Comparison of ENCODE assay signal across 8 cellular contexts in the genomic region with DNA sequence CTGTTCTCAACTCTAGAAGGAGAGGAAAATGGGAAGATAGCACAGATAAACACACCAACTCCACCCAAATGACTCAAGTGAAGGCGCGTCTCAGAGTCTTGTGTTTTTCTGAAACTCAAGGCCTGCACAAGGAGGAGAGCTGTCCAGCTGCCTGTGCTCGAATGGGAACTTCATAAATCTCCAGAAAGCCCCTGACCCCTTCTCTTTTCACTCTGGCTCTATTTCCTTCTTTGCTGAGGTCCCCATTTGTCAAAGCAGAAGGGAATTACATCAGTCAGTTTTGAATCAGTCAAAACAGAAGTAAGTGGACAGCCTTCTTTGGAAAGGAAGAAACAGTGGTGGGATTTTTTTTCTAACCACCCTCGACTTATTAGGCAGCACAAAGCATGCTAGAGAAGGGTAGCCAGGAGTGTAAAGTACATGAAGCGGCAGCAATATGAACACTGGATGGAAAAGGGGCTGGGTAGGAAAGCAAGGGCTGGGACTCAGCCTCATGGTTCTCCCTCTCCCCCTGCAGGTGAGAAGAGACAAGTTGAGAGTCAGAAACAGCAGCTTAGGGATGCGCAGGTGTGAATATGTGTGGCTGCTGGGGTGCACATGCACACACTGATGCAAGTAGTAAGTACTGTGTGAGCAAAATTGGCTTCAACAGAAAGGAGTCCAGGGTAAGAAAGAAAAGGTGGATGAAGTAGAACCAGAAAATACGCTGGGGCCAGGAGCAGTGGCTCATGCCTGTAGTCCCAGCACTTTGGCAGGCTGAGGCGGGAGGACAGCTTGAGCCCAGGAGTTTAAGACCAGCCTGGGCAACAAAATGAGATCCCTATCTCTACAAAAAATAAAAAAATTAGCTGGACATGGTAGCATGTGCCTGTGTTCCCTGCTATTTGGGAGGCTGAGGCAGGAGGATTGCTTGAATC. TPM values are rescaled to one million over a fixed set of nuclear protein-coding genes. Genes with fewer than 3 reads are reported as not detected.
DNase-seq lines count a peak whose midpoint lies in the region; ATAC-seq lines count a peak whose summit lies in the region.

No MANE protein-coding gene starts in this region.

- peak overlapping the region; percentile 41 for H3K27ac Mint-ChIP-seq in activated T-helper 1 cell treated with anti-CD3 and anti-CD28 coated beads, Interleukin-12 subunit alpha, Interleukin-12 subunit beta, Interleukin-2, Interleukin-4 antibody, amounts not matched to agents 30 ng/mL and 10 ng/mL and 1 ng/mL, durations not matched to agents 14 hours and 24 hours and 36 hours

- 51% methylated on average over 8 of the region's 8 CpGs for WGBS in mesenchymal stem cell

- H3K4me3 Mint-ChIP-seq in activated T-helper 1 cell treated with anti-CD3 and anti-CD28 coated beads, Interleukin-12 subunit alpha, Interleukin-12 subunit beta, Interleukin-2, Interleukin-4 antibody, amounts not matched to agents 30 ng/mL and 10 ng/mL and 1 ng/mL, durations not matched to agents 14 hours and 24 hours and 36 hours, result no peak overlapping the region
- no peak overlapping the region for H3K4me3 Mint-ChIP-seq in activated T-cell treated with anti-CD3 and anti-CD28 coated beads, Interleukin-2, amount 50 U/mL, for 4 hours

- H3K4ac ChIP-seq in mesenchymal stem cell (ENCODE audit: low read depth in 1 of 2, low read length in 2 of 2), result no peak overlapping the region

- no peak overlapping the region for H2AK5ac ChIP-seq in mesenchymal stem cell (ENCODE audit: low read length, severe bottlenecking)

- H3K9ac ChIP-seq in mesenchymal stem cell (ENCODE audit: low read length), result peak overlapping the region; percentile 50

- H3K4me1 Mint-ChIP-seq in activated T-helper 1 cell treated with anti-CD3 and anti-CD28 coated beads, Interleukin-12 subunit alpha, Interleukin-12 subunit beta, Interleukin-2, Interleukin-4 antibody, amounts not matched to agents 30 ng/mL and 10 ng/mL and 1 ng/mL, durations not matched to agents 14 hours and 24 hours and 36 hours (ENCODE audit: low read depth), result peaks cover 8% of the 10 kb centered on the region
- no peaks in the 10 kb centered on the region for H3K4me1 Mint-ChIP-seq in activated T-cell treated with anti-CD3 and anti-CD28 coated beads, Interleukin-2, amount 50 U/mL, for 4 hours (ENCODE audit: low read depth)

- no peak overlapping the region for H3K14ac ChIP-seq in mesenchymal stem cell (ENCODE audit: low read length in 2 of 2)

- H4K91ac ChIP-seq in mesenchymal stem cell (ENCODE audit: low read length), result no peak overlapping the region

- no peak overlapping the region for H3K18ac ChIP-seq in mesenchymal stem cell (ENCODE audit: low read depth in 1 of 2, low read length in 2 of 2)

- H2BK5ac ChIP-seq in mesenchymal stem cell (ENCODE audit: low read depth, low read length, poor library complexity, severe bottlenecking), result no peak overlapping the region

- peaks cover 7 to 33% of the 10 kb centered on the region in 2 experiments for H3K27me3 ChIP-seq in mesenchymal stem cell (ENCODE audit: control insufficient read depth in 1 of 2, insufficient read depth in 1 of 2, low read length in 2 of 2)

- H3K9me3 Mint-ChIP-seq in activated T-helper 1 cell treated with anti-CD3 and anti-CD28 coated beads, Interleukin-12 subunit alpha, Interleukin-12 subunit beta, Interleukin-2, Interleukin-4 antibody, amounts not matched to agents 30 ng/mL and 10 ng/mL and 1 ng/mL, durations not matched to agents 14 hours and 24 hours and 36 hours, result no peaks in the 10 kb centered on the region
- no peaks in the 10 kb centered on the region for H3K9me3 Mint-ChIP-seq in activated T-cell treated with anti-CD3 and anti-CD28 coated beads, Interleukin-2, amount 50 U/mL, for 4 hours

- no peak overlapping the region for H3K27ac ChIP-seq in mesenchymal stem cell (ENCODE audit: low read length, poor library complexity, severe bottlenecking)

- H3K23ac ChIP-seq in mesenchymal stem cell (ENCODE audit: low read length in 2 of 2), result no peak overlapping the region

- no peaks in the 10 kb centered on the region for H3K4me1 ChIP-seq in mesenchymal stem cell (ENCODE audit: control insufficient read depth, insufficient read depth, low read depth, low read length)

- no peaks in the 10 kb centered on the region for H3K79me1 ChIP-seq in mesenchymal stem cell (replicated peaks; ENCODE audit: low read length, poor library complexity, severe bottlenecking)

- H3K9me3 ChIP-seq in mesenchymal stem cell (ENCODE audit: control insufficient read depth, low read length), result no peaks in the 10 kb centered on the region

- H3K36me3 ChIP-seq in mesenchymal stem cell (ENCODE audit: control insufficient read depth in 1 of 2, insufficient read depth in 2 of 2, low read depth in 1 of 2, low read length in 2 of 2), result no peaks in the 10 kb centered on the region

- H3K36me3 Mint-ChIP-seq in activated T-helper 1 cell treated with anti-CD3 and anti-CD28 coated beads, Interleukin-12 subunit alpha, Interleukin-12 subunit beta, Interleukin-2, Interleukin-4 antibody, amounts not matched to agents 30 ng/mL and 10 ng/mL and 1 ng/mL, durations not matched to agents 14 hours and 24 hours and 36 hours (ENCODE audit: low read depth), result no peaks in the 10 kb centered on the region
- no peaks in the 10 kb centered on the region for H3K36me3 Mint-ChIP-seq in activated T-cell treated with anti-CD3 and anti-CD28 coated beads, Interleukin-2, amount 50 U/mL, for 4 hours (ENCODE audit: insufficient read depth)

- H2BK12ac ChIP-seq in mesenchymal stem cell (ENCODE audit: low read length in 2 of 2), result no peak overlapping the region

- no peak overlapping the region for H2BK120ac ChIP-seq in mesenchymal stem cell (ENCODE audit: low read depth, low read length)

- H3K27me3 Mint-ChIP-seq in activated T-helper 1 cell treated with anti-CD3 and anti-CD28 coated beads, Interleukin-12 subunit alpha, Interleukin-12 subunit beta, Interleukin-2, Interleukin-4 antibody, amounts not matched to agents 30 ng/mL and 10 ng/mL and 1 ng/mL, durations not matched to agents 14 hours and 24 hours and 36 hours (ENCODE audit: insufficient read depth), result peaks cover 6% of the 10 kb centered on the region
- peaks cover 17% of the 10 kb centered on the region for H3K27me3 Mint-ChIP-seq in activated T-cell treated with anti-CD3 and anti-CD28 coated beads, Interleukin-2, amount 50 U/mL, for 4 hours (ENCODE audit: low read depth)

- H2AFZ ChIP-seq in mesenchymal stem cell (ENCODE audit: low read depth, low read length), result no peak overlapping the region

- peak; percentile 47 for DNase-seq in cardiac septum (ENCODE audit: low spot score)
- DNase-seq in Right ventricle myocardium superior, result no peak
- DNase-seq in Kasumi-1 (lab: John Stamatoyannopoulos, UW), result peak; percentile 3 to 13
- no peak for DNase-seq in activated T-helper 1 cell treated with anti-CD3 and anti-CD28 coated beads, Interleukin-12 subunit alpha, Interleukin-12 subunit beta, Interleukin-2, Interleukin-4 antibody, amounts not matched to agents 30 ng/mL and 10 ng/mL and 1 ng/mL, durations not matched to agents 14 hours and 24 hours and 36 hours (ENCODE audit: low spot score)
- DNase-seq in mesenchymal stem cell, result peak; percentile 67
- no peak for DNase-seq in putamen (ENCODE audit: low spot score)
- DNase-seq in mucosa of gallbladder (ENCODE audit: low spot score), result no peak
- DNase-seq in activated T-cell treated with anti-CD3 and anti-CD28 coated beads, Interleukin-2, amount 50 U/mL, for 4 hours, result no peak

- intact Hi-C loops in cardiac septum (cut with DNase I), result no loop called here
- intact Hi-C loops in Right ventricle myocardium superior (cut with DNase I), result no loop called here
- intact Hi-C loops in activated T-helper 1 cell treated with anti-CD3 and anti-CD28 coated beads, Interleukin-12 subunit alpha, Interleukin-12 subunit beta, Interleukin-2, Interleukin-4 antibody, amounts not matched to agents 30 ng/mL and 10 ng/mL and 1 ng/mL, durations not matched to agents 14 hours and 24 hours and 36 hours (cut with micrococcal nuclease), result no loop called here

- H3K4me2 ChIP-seq in mesenchymal stem cell (ENCODE audit: low read length, poor library complexity, severe bottlenecking), result no peak overlapping the region

- H2BK15ac ChIP-seq in mesenchymal stem cell (ENCODE audit: low read depth, poor library complexity, severe bottlenecking), result peak overlapping the region; percentile 64

- no peak overlapping the region for H4K8ac ChIP-seq in mesenchymal stem cell (ENCODE audit: low read length)

- no peak overlapping the region for H3K4me3 ChIP-seq in mesenchymal stem cell (ENCODE audit: insufficient read depth in 1 of 2, low read depth in 1 of 2, low read length in 2 of 2)

- ATAC-seq in Right ventricle myocardium superior (ENCODE audit: poor library complexity), result no peak
- ATAC-seq in activated T-cell treated with anti-CD3 and anti-CD28 coated beads, Interleukin-2, amount 50 U/mL, for 4 hours, result no peak

RNA-seq across cellular contexts. Expression of a gene that starts 36.6 kb away (rescaled TPM):
- total RNA-seq in cardiac septum (30.2 TPM), Right ventricle myocardium superior (28.5 TPM), mucosa of gallbladder (43.3 TPM)
- 16.0 and 17.3 TPM in 2 replicates for total RNA-seq in activated T-helper 1 cell treated with anti-CD3 and anti-CD28 coated beads, Interleukin-12 subunit alpha, Interleukin-12 subunit beta, Interleukin-2, Interleukin-4 antibody, amounts not matched to agents 30 ng/mL and 10 ng/mL and 1 ng/mL, durations not matched to agents 14 hours and 24 hours and 36 hours
- 21.2 TPM for polyA plus RNA-seq in mesenchymal stem cell (2013, experiment 1 of 2)
- 22.4 TPM for polyA plus RNA-seq in mesenchymal stem cell (2013, experiment 2 of 2)
- total RNA-seq in activated T-cell treated with anti-CD3 and anti-CD28 coated beads, Interleukin-2, amount 50 U/mL, for 4 hours, result 10 to 100 TPM; 24.8 to 27.6 (median 25.7) TPM

Comparison
In these comparisons a context has a peak if more than half of its experiments do, and no peak if none do; other contexts are left out.
1. DNase-seq: peak in cardiac septum (single experiment), Kasumi-1 (2 of 2) and mesenchymal stem cell (single experiment); none in Right ventricle myocardium superior (single experiment), activated T-helper 1 cell treated with anti-CD3 and anti-CD28 coated beads, Interleukin-12 subunit alpha, Interleukin-12 subunit beta, Interleukin-2, Interleukin-4 antibody, amounts not matched to agents 30 ng/mL and 10 ng/mL and 1 ng/mL, durations not matched to agents 14 hours and 24 hours and 36 hours (single experiment), putamen (single experiment), mucosa of gallbladder (single experiment) and activated T-cell treated with anti-CD3 and anti-CD28 coated beads, Interleukin-2, amount 50 U/mL, for 4 hours (single experiment).